ENCODE assay signal across 16 cellular contexts in genomic region chr2:204364860-204365530, GRCh38.
DNase-seq lines count a peak whose midpoint lies in the region; ATAC-seq, FAIRE-seq and TF ChIP-seq lines count a peak whose summit lies in the region.
"Had no signal": no experiment of that assay in that cellular context is flagged by ENCODE, and none has a peak within 500 bp of the region (broad histone marks: within the 10 kb centered on the region; RNA-seq: fewer than 3 reads in every experiment).

No MANE protein-coding gene starts in this region.

- in situ Hi-C loops in K562 (cut with MboI): no loop called here

- no peak for TF ChIP-seq POLR2A in K562 (conservative IDR thresholded peaks at IDR 0.05)

- no peaks in the 10 kb centered on the region for H4K20me1 ChIP-seq in K562 (replicated peaks; ENCODE audit: control insufficient read depth, insufficient read depth, low read length)

- WGBS in K562 (ENCODE audit: insufficient coverage, low coverage, missing lambda C conversion rate): 34% methylated on average over 4 of the region's 6 CpGs

- H3K9me3 ChIP-seq in K562 (replicated peaks; ENCODE audit: control insufficient read depth, insufficient read depth, low read depth, low read length): no peaks in the 10 kb centered on the region
- no peaks in the 10 kb centered on the region for H3K9me3 ChIP-seq in CD4-positive, alpha-beta memory T cell (ENCODE audit: control insufficient read depth in 1 of 2, low read length in 2 of 2)
- H3K9me3 ChIP-seq: A549, BE2C had no signal

- no peak overlapping the region for H3K27ac ChIP-seq in K562 (ENCODE audit: extremely low read depth, low read depth, low read length)
- H3K27ac ChIP-seq in CD4-positive, alpha-beta memory T cell (ENCODE audit: low read depth, low read length): no peak overlapping the region
- H3K27ac ChIP-seq: A549, C4-2B had no signal

- intact Hi-C loops in K562 (cut with micrococcal nuclease): no loop called here
- intact Hi-C loops in CD4-positive, alpha-beta memory T cell (cut with micrococcal nuclease): no loop called here

- no peak for ATAC-seq in K562
- ATAC-seq: A549; CD8-positive, alpha-beta T cell had no signal

- no peak for FAIRE-seq in K562 (lab: Jason Lieb, UNC)
- FAIRE-seq: A549, H54 had no signal

- no peaks in the 10 kb centered on the region for H3K36me3 Mint-ChIP-seq in nephron (ENCODE audit: low read depth)
- no peaks in the 10 kb centered on the region for H3K36me3 Mint-ChIP-seq in CD4-positive, alpha-beta memory T cell
- H3K36me3 Mint-ChIP-seq: CD8-positive, alpha-beta T cell had no signal

- H3K27me3 Mint-ChIP-seq in nephron (ENCODE audit: low read depth): peaks cover 2% of the 10 kb centered on the region
- peaks cover 0 to 6% of the 10 kb centered on the region in 2 donors for H3K27me3 Mint-ChIP-seq in CD4-positive, alpha-beta memory T cell

- H3K9ac ChIP-seq in K562 (ENCODE audit: insufficient read depth in 1 of 2, low read depth in 2 of 2, low read length in 2 of 2): no peak overlapping the region

- H3K4me3 ChIP-seq in K562 (no peak overlapping the region), H7 (ENCODE audit: insufficient read depth, low read depth, low read length) (no peak overlapping the region)
- H3K4me3 ChIP-seq in CD4-positive, alpha-beta memory T cell (ENCODE audit: low read length in 2 of 2): no peak overlapping the region
- H3K4me3 ChIP-seq: A549 had no signal

- peaks cover 59% of the 10 kb centered on the region for H3K4me1 Mint-ChIP-seq in nephron
- H3K4me1 Mint-ChIP-seq in CD4-positive, alpha-beta memory T cell: no peaks in the 10 kb centered on the region

- H3K9me3 Mint-ChIP-seq in nephron: no peaks in the 10 kb centered on the region
- H3K9me3 Mint-ChIP-seq in CD4-positive, alpha-beta memory T cell: no peaks in the 10 kb centered on the region
- H3K9me3 Mint-ChIP-seq: CD8-positive, alpha-beta T cell had no signal

- CTCF ChIA-PET in K562 (lab: Yijun Ruan, JAX; ENCODE audit: low intra/inter-chr PET ratio): no interaction called here
- CTCF ChIA-PET in CD4-positive, alpha-beta memory T cell (lab: Charles Lee; ENCODE audit: partially characterized antibody): no interaction called here

- no peak overlapping the region for H3K4me2 ChIP-seq in K562 (ENCODE audit: insufficient read depth, low read length)
- H3K4me2 ChIP-seq: A549 had no signal

- TF ChIP-seq CTCF in K562 (IDR thresholded peaks at IDR 0.05 in 2 of 3, conservative IDR thresholded peaks at IDR 0.05 in 1 of 3; ENCODE audit: insufficient read depth in 2 of 3, low read depth in 1 of 3, low read length in 3 of 3) (no peak), nephron (IDR thresholded peaks at IDR 0.05; ENCODE audit: unreplicated experiment in 3 of 3) (no peak)

- H3K27ac Mint-ChIP-seq in nephron: peak overlapping the region; percentile 79 to 89 (median 86)
- H3K27ac Mint-ChIP-seq in CD4-positive, alpha-beta memory T cell: no peak overlapping the region
- H3K27ac Mint-ChIP-seq: CD8-positive, alpha-beta T cell had no signal

- no TSS peak for BruUV-seq in K562 (replicated peaks; lab: Mats Ljungman, UMichigan)

- no peaks in the 10 kb centered on the region for H3K79me2 ChIP-seq in K562 (ENCODE audit: control insufficient read depth, insufficient read depth, low read length)

- TF ChIP-seq RAD21 in K562 (CRISPR knock-in tag; conservative IDR thresholded peaks at IDR 0.05 in 1 of 2, IDR thresholded peaks at IDR 0.05 in 1 of 2): no peak

- 0 out of 2 replicates have a peak overlapping the region, but pooled peaks have one; percentile 24 for H2AFZ ChIP-seq in K562 (ENCODE audit: low read depth, low read length)

- no peak for TF ChIP-seq EP300 in K562 (IDR thresholded peaks at IDR 0.05; ENCODE audit: low read length)

- DNase-seq in NCI-H524 treated with DMSO at 0.1 percent for 48 hours (lab: John Stamatoyannopoulos, UW) (peak; percentile 77), K562 (ENCODE audit: extremely low read depth in 1 of 4, low spot score in 3 of 4) (no peak), H7 (no peak), NCI-H1048 (lab: John Stamatoyannopoulos, UW) (no peak)
- no peak for DNase-seq in activated CD8-positive, alpha-beta memory T cell treated with anti-CD3 and anti-CD28 coated beads, Interleukin-2, amount 50 U/mL, for 4 hours
- DNase-seq in CD4-positive, alpha-beta memory T cell: no peak
- DNase-seq: BE2C; CD8-positive, alpha-beta T cell; COR-L47; DMS53; GF-D8; KBM-7 had no signal

- H3K36me3 ChIP-seq in K562 (ENCODE audit: control insufficient read depth, insufficient read depth, low read length): no peaks in the 10 kb centered on the region
- no peaks in the 10 kb centered on the region for H3K36me3 ChIP-seq in H7 (replicated peaks; ENCODE audit: control insufficient read depth, insufficient read depth, low read length)
- no peaks in the 10 kb centered on the region for H3K36me3 ChIP-seq in CD4-positive, alpha-beta memory T cell (ENCODE audit: insufficient read depth, low read length)
- H3K36me3 ChIP-seq: BE2C had no signal

- H3K27me3 ChIP-seq in K562 (ENCODE audit: control insufficient read depth in 2 of 2, insufficient read depth in 2 of 2, low read length in 2 of 2) (no peaks in the 10 kb centered on the region), H7 (ENCODE audit: control insufficient read depth, insufficient read depth, low read length) (no peaks in the 10 kb centered on the region)
- no peaks in the 10 kb centered on the region for H3K27me3 ChIP-seq in CD4-positive, alpha-beta memory T cell (ENCODE audit: insufficient read depth, low read length)
- H3K27me3 ChIP-seq: BE2C had no signal

- no peaks in the 10 kb centered on the region for H3K9me1 ChIP-seq in K562 (ENCODE audit: control insufficient read depth, insufficient read depth, low read length)

- H3K4me1 ChIP-seq in K562 (replicated peaks in 1 of 2; ENCODE audit: control insufficient read depth in 2 of 2, insufficient read depth in 2 of 2, low read length in 2 of 2): peaks cover 0 to 2% of the 10 kb centered on the region in 2 experiments; a peak in 2 of 5 replicates
- no peaks in the 10 kb centered on the region for H3K4me1 ChIP-seq in CD4-positive, alpha-beta memory T cell (ENCODE audit: insufficient read depth, low read length)
- H3K4me1 ChIP-seq: A549, BE2C had no signal

- H3K4me3 Mint-ChIP-seq in nephron: peak overlapping the region in 1 of 3 experiments; percentile 7
- H3K4me3 Mint-ChIP-seq in CD4-positive, alpha-beta memory T cell: no peak overlapping the region
- H3K4me3 Mint-ChIP-seq: CD8-positive, alpha-beta T cell had no signal

- POLR2A ChIA-PET in K562 (lab: Yijun Ruan, JAX): no interaction called here
- POLR2A ChIA-PET in CD4-positive, alpha-beta memory T cell (lab: Charles Lee; ENCODE audit: partially characterized antibody): no interaction called here

TF ChIP-seq in K562, 482 proteins besides CTCF, POLR2A, EP300 and RAD21:
- TF ChIP-seq E2F3 (CRISPR knock-in tag; IDR thresholded peaks at IDR 0.05) (no peak), ZNF140 (CRISPR knock-in tag; IDR thresholded peaks at IDR 0.05) (no peak), ZNF408 (CRISPR knock-in tag; IDR thresholded peaks at IDR 0.05; ENCODE audit: low read depth) (no peak), FUS (optimal IDR thresholded peaks at IDR 0.05; ENCODE audit: low read depth, low read length) (no peak), ZC3H11A (IDR thresholded peaks at IDR 0.05; ENCODE audit: low read depth, low read length) (no peak), SMARCA4 (IDR thresholded peaks at IDR 0.05) (no peak), DACH1 (IDR thresholded peaks at IDR 0.05; ENCODE audit: partially characterized antibody) (no peak), HDAC8 (tag; IDR thresholded peaks at IDR 0.05) (no peak), HIVEP1 (CRISPR knock-in tag; IDR thresholded peaks at IDR 0.05) (no peak), NBN (IDR thresholded peaks at IDR 0.05; ENCODE audit: low read depth) (no peak), EHMT2 (IDR thresholded peaks at IDR 0.05) (no peak)

Comparison
In these comparisons a context has a peak if more than half of its experiments do, and no peak if none do; other contexts are left out.
1. H3K27ac Mint-ChIP-seq: peak in nephron (3 of 3); none in CD4-positive, alpha-beta memory T cell (0 of 7).